ENCODE assay signal across 1 cellular context in genomic region chr15:98689431-98689861, GRCh38.
TF ChIP-seq lines count a peak whose summit lies in the region.

No MANE protein-coding gene starts in this region.

TF ChIP-seq in HCT116, 20 proteins besides CTCF, POLR2A, EP300 and RAD21 (continued from another document):
- TF ChIP-seq REST (IDR thresholded peaks at IDR 0.05; ENCODE audit: low read depth) (no peak), ZBTB33 (IDR thresholded peaks at IDR 0.05; ENCODE audit: extremely low read depth, insufficient replicate concordance, low read length) (no peak), EZH2 (IDR thresholded peaks at IDR 0.05) (no peak), FOSL1 (IDR thresholded peaks at IDR 0.05; ENCODE audit: low read depth) (peak; percentile 24; the same call in 1 of the 2 replicates), SRF (IDR thresholded peaks at IDR 0.05; ENCODE audit: low read depth) (no peak), YY1 (IDR thresholded peaks at IDR 0.05; ENCODE audit: extremely low read depth, insufficient replicate concordance, low read depth, low read length) (no peak), ZNF274 (IDR thresholded peaks at IDR 0.05; ENCODE audit: low read depth, low read length) (no peak), EZH2phosphoT487 (IDR thresholded peaks at IDR 0.05; ENCODE audit: borderline replicate concordance) (no peak), EGR1 (IDR thresholded peaks at IDR 0.05; ENCODE audit: low read depth) (no peak), MAX (IDR thresholded peaks at IDR 0.05) (no peak), SIN3A (IDR thresholded peaks at IDR 0.05; ENCODE audit: low read depth) (no peak), TCF7L2 (IDR thresholded peaks at IDR 0.05; ENCODE audit: borderline replicate concordance, extremely low read depth, insufficient read depth, insufficient read length) (no peak), JUND (IDR thresholded peaks at IDR 0.05) (peak; percentile 28; the same call in 1 of the 2 replicates), ELF1 (IDR thresholded peaks at IDR 0.05; ENCODE audit: borderline replicate concordance, low read depth) (no peak)
